Comparison of ENCODE assay signal across 18 cellular contexts in the genomic region with DNA sequence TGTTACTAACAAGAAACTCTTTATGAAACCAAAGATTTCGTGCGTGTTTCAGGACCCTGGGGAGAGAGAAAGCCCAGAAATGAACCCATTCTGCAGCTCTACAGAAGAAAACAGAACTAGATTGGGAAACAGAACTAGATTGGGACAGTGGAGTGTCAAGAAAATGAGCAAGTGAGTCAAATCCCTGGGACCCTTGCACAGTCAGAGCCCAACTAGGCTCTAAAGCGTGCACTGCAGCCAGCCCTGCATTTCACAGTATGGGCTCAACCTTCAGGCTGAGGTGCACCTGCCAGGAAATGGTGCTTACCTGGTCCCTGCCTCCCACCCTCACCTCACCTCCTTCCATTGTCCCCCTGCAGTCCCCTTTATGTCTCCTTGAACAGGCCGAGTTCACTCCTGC. TPM values are rescaled to one million over a fixed set of nuclear protein-coding genes. Genes with fewer than 3 reads are reported as not detected.
DNase-seq lines count a peak whose midpoint lies in the region; ATAC-seq and TF ChIP-seq lines count a peak whose summit lies in the region.
"Had no signal": no experiment of that assay in that cellular context is flagged by ENCODE, and none has a peak within 500 bp of the region (broad histone marks: within the 10 kb centered on the region; RNA-seq: fewer than 3 reads in every experiment).

No MANE protein-coding gene starts in this region.

- DNase-seq in activated CD8-positive, alpha-beta memory T cell treated with anti-CD3 and anti-CD28 coated beads, Interleukin-2, amount 10 ng/mL, durations not matched to agents 7 days and 5 days, result peak; percentile 34
- DNase-seq in activated CD8-positive, alpha-beta memory T cell treated with anti-CD3 and anti-CD28 coated beads, Interleukin-2, amount 50 U/mL, for 4 hours, result no peak
- peak; percentile 2 for DNase-seq in coronary artery (ENCODE audit: low spot score)
- DNase-seq in osteocyte (ENCODE audit: extremely low spot score, unreplicated experiment), result peak; percentile 46
- DNase-seq in activated effector memory CD4-positive, alpha-beta T cell treated with anti-CD3 and anti-CD28 coated beads, Interleukin-2, amount 50 U/mL, for 16 hours, result no peak
- DNase-seq in UCSD-AML1 (lab: John Stamatoyannopoulos, UW; ENCODE audit: unreplicated experiment), result no peak
- DNase-seq: AML-193; Caco-2; CD4-positive, alpha-beta T cell; GM23248; HCEC 1CT had no signal

- ATAC-seq in activated CD8-positive, alpha-beta memory T cell treated with anti-CD3 and anti-CD28 coated beads, Interleukin-2, amount 10 ng/mL, durations not matched to agents 7 days and 5 days, result no peak
- ATAC-seq in HG02798 (IDR thresholded peaks at IDR 0.05; ENCODE audit: poor library complexity, unreplicated experiment), result peak; percentile 74
- ATAC-seq in HG03432 (IDR thresholded peaks at IDR 0.05; ENCODE audit: unreplicated experiment), result no peak

- no peaks in the 10 kb centered on the region for H3K4me1 Mint-ChIP-seq in activated CD8-positive, alpha-beta memory T cell treated with anti-CD3 and anti-CD28 coated beads, Interleukin-2, amount 10 ng/mL, durations not matched to agents 7 days and 5 days
- H3K4me1 Mint-ChIP-seq in osteocyte (ENCODE audit: unreplicated experiment), result no peaks in the 10 kb centered on the region

- no peak overlapping the region for H3K4me3 ChIP-seq in coronary artery
- H3K4me3 ChIP-seq: A549, GM23248 had no signal

- H3K27ac ChIP-seq in coronary artery, result no peak overlapping the region
- H3K27ac ChIP-seq: 22Rv1, A549, C4-2B, GM23248, HL-60 had no signal

- peaks cover 14% of the 10 kb centered on the region for H3K27me3 Mint-ChIP-seq in activated CD8-positive, alpha-beta memory T cell treated with anti-CD3 and anti-CD28 coated beads, Interleukin-2, amount 10 ng/mL, durations not matched to agents 7 days and 5 days
- H3K27me3 Mint-ChIP-seq in osteocyte (ENCODE audit: unreplicated experiment), result peaks cover 20% of the 10 kb centered on the region
- H3K27me3 Mint-ChIP-seq: CD4-positive, alpha-beta T cell had no signal

- no peaks in the 10 kb centered on the region for H3K9me3 Mint-ChIP-seq in activated CD8-positive, alpha-beta memory T cell treated with anti-CD3 and anti-CD28 coated beads, Interleukin-2, amount 10 ng/mL, durations not matched to agents 7 days and 5 days (ENCODE audit: low read depth)
- peaks cover 5% of the 10 kb centered on the region for H3K9me3 Mint-ChIP-seq in osteocyte (ENCODE audit: unreplicated experiment)
- H3K9me3 Mint-ChIP-seq: CD4-positive, alpha-beta T cell had no signal

- H3K4me3 Mint-ChIP-seq in activated CD8-positive, alpha-beta memory T cell treated with anti-CD3 and anti-CD28 coated beads, Interleukin-2, amount 10 ng/mL, durations not matched to agents 7 days and 5 days, result no peak overlapping the region
- no peak overlapping the region for H3K4me3 Mint-ChIP-seq in osteocyte (ENCODE audit: unreplicated experiment)
- H3K4me3 Mint-ChIP-seq: CD4-positive, alpha-beta T cell; IgD-negative memory B cell had no signal

- H3K27ac Mint-ChIP-seq in activated CD8-positive, alpha-beta memory T cell treated with anti-CD3 and anti-CD28 coated beads, Interleukin-2, amount 10 ng/mL, durations not matched to agents 7 days and 5 days, result no peak overlapping the region
- H3K27ac Mint-ChIP-seq in osteocyte (ENCODE audit: unreplicated experiment), result no peak overlapping the region
- H3K27ac Mint-ChIP-seq: CD4-positive, alpha-beta T cell had no signal

- TF ChIP-seq CTCF in coronary artery (IDR thresholded peaks at IDR 0.05) (no peak), osteocyte (IDR thresholded peaks at IDR 0.05) (no peak)

- CTCF ChIA-PET in activated CD8-positive, alpha-beta memory T cell treated with anti-CD3 and anti-CD28 coated beads, Interleukin-2, amount 10 ng/mL, durations not matched to agents 7 days and 5 days (lab: Charles Lee), result interaction anchor here (5.0 kb wide), 1 partner anchor 13 kb away, joined by 19 read pairs; no protein-coding TSS in a partner anchor

- H3K36me3 Mint-ChIP-seq in activated CD8-positive, alpha-beta memory T cell treated with anti-CD3 and anti-CD28 coated beads, Interleukin-2, amount 10 ng/mL, durations not matched to agents 7 days and 5 days, result no peaks in the 10 kb centered on the region
- H3K36me3 Mint-ChIP-seq in osteocyte (ENCODE audit: unreplicated experiment), result peaks cover 5% of the 10 kb centered on the region
- H3K36me3 Mint-ChIP-seq: IgD-negative memory B cell had no signal

RNA-seq across cellular contexts. Expression of gene BFSP1, which starts 39.7 kb away (rescaled TPM):
- 1 to 10 TPM; 1.7 to 3.2 TPM for total RNA-seq in activated CD8-positive, alpha-beta memory T cell treated with anti-CD3 and anti-CD28 coated beads, Interleukin-2, amount 10 ng/mL, durations not matched to agents 7 days and 5 days
- total RNA-seq in osteocyte, result 12.6 and 13.8 TPM in 2 replicates

Comparison
In these comparisons a context has a peak if more than half of its experiments do, and no peak if none do; other contexts are left out.
1. DNase-seq: peak in activated CD8-positive, alpha-beta memory T cell treated with anti-CD3 and anti-CD28 coated beads, Interleukin-2, amount 10 ng/mL, durations not matched to agents 7 days and 5 days (single experiment), coronary artery (single experiment) and osteocyte (single experiment); none in activated CD8-positive, alpha-beta memory T cell treated with anti-CD3 and anti-CD28 coated beads, Interleukin-2, amount 50 U/mL, for 4 hours (single experiment), activated effector memory CD4-positive, alpha-beta T cell treated with anti-CD3 and anti-CD28 coated beads, Interleukin-2, amount 50 U/mL, for 16 hours (single experiment) and UCSD-AML1 (single experiment).